1 cellular context compared by ENCODE assay signal in genomic region chr10:23826399-23826798, GRCh38.
TF ChIP-seq lines count a peak whose summit lies in the region.

No MANE protein-coding gene starts in this region.

TF ChIP-seq in H1, 55 proteins besides CTCF, POLR2A, EP300 and RAD21:
- TF ChIP-seq CBX8 (IDR thresholded peaks at IDR 0.05; ENCODE audit: borderline replicate concordance, low read depth, low read length) (no peak), POU5F1 (IDR thresholded peaks at IDR 0.05; ENCODE audit: low read depth, low read length) (no peak), EGR1 (IDR thresholded peaks at IDR 0.05; ENCODE audit: borderline replicate concordance, low read depth, low read length) (no peak), CEBPB (IDR thresholded peaks at IDR 0.05; ENCODE audit: low read depth, low read length) (no peak), SIN3A (conservative IDR thresholded peaks at IDR 0.05 in 1 of 2, IDR thresholded peaks at IDR 0.05 in 1 of 2; ENCODE audit: low read depth in 1 of 2, low read length in 2 of 2) (no peak), CREB1 (IDR thresholded peaks at IDR 0.05) (no peak), USF2 (IDR thresholded peaks at IDR 0.05; ENCODE audit: low read length) (no peak), POLR2AphosphoS5 (IDR thresholded peaks at IDR 0.05; ENCODE audit: low read depth, low read length) (no peak), MAFK (IDR thresholded peaks at IDR 0.05; ENCODE audit: low read depth, low read length) (no peak), ATF3 (IDR thresholded peaks at IDR 0.05; ENCODE audit: insufficient read depth, low read depth, low read length) (no peak), EZH2 (IDR thresholded peaks at IDR 0.05; ENCODE audit: low read depth, low read length, severe bottlenecking) (no peak), JUN (IDR thresholded peaks at IDR 0.05; ENCODE audit: low read depth, low read length) (no peak), GTF2F1 (IDR thresholded peaks at IDR 0.05; ENCODE audit: borderline replicate concordance, low read depth, low read length) (no peak), CTBP2 (IDR thresholded peaks at IDR 0.05; ENCODE audit: borderline replicate concordance, insufficient read depth, insufficient read length, low read length) (no peak)
